In the genomic region with DNA sequence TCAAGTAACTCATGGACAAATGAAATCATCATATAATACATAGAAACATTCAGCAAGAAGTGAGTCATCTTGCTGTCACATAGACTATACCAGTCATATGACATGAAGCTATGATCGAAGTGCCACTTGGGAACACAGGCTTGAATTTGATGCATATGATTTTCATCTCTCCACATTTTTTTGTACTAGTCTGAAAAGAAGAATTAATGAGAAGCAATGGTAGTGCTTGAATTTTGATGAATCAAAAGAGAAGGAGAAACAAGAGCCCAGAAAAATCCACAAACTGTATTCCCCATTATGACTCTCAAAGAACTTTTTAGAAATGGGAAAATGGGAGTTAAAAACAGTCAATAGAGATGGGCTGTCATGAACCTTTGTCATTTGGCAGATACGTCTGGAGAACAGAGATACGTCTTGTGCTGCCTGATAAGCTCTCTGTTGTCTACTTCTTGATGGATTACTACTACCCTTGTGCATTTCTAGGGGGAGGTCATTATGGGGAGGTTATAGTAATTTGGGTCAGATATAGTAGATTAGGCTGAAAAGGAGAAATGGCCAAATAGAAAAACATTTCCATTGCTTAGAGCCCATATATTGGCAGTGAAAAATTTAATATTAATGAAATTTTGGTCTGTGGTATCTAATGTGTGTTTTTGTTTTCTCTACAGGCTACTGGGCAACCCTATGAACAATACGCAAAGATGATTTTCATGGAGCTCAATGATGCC, we compare ENCODE assay signal across 1 cellular context.
TF ChIP-seq lines count a peak whose summit lies in the region.

No MANE protein-coding gene starts in this region.

TF ChIP-seq in endothelial cell of umbilical vein, 7 proteins besides CTCF, POLR2A, EP300 and RAD21:
- TF ChIP-seq, protein P1, sequence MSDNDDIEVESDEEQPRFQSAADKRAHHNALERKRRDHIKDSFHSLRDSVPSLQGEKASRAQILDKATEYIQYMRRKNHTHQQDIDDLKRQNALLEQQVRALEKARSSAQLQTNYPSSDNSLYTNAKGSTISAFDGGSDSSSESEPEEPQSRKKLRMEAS (IDR thresholded peaks at IDR 0.05; ENCODE audit: insufficient read depth, insufficient read length), result no peak
- peak; percentile 54 for TF ChIP-seq FOS (IDR thresholded peaks at IDR 0.05; ENCODE audit: borderline replicate concordance, insufficient read depth, low read length)
TF ChIP-seq in endothelial cell of umbilical vein: peak in this region for 1.
